In genomic region chr9:30048396-30048795, GRCh38 we compare ENCODE assay signal across 30 cellular contexts.
"Had no signal": no experiment of that assay in that cellular context is flagged by ENCODE, and none has a peak within 500 bp of the region (broad histone marks: within the 10 kb centered on the region; RNA-seq: fewer than 3 reads in every experiment).

No MANE protein-coding gene starts in this region.

- H3K4me2 ChIP-seq: smooth muscle cell had no signal

- H3K36me3 Mint-ChIP-seq: naive thymus-derived CD8-positive, alpha-beta T cell; natural killer cell treated with Interleukin-12 subunit alpha and Interleukin-12 subunit beta and Interleukin-15 and Interleukin-18, amount 100 ng/mL, for 72 hours; stimulated activated memory B cell treated with anti-CD40 and anti-IgM and Interleukin-4, amounts not matched to agents 10 μg/mL and 1 μg/mL and 100 μg/mL, for 72 hours; type B pancreatic cell had no signal

- H3K4me1 ChIP-seq: parathyroid adenoma, psoas muscle, spleen, suprapubic skin, testis, tibial artery, transverse colon, vagina had no signal

- H3K4me3 ChIP-seq: ovary, psoas muscle, skin epidermis, smooth muscle cell, spleen, suprapubic skin, testis, tibial artery, transverse colon, vagina had no signal

- H3K27ac ChIP-seq: ovary, parathyroid adenoma, psoas muscle, skin epidermis, spleen, suprapubic skin, testis, tibial artery, transverse colon, vagina had no signal

- H3K9me3 Mint-ChIP-seq: nephron progenitor cell; neural crest cell; stimulated activated memory B cell treated with anti-CD40 and anti-IgM and Interleukin-4, amounts not matched to agents 10 μg/mL and 1 μg/mL and 100 μg/mL, for 72 hours; type B pancreatic cell had no signal

- H3K27me3 ChIP-seq: ovary, spleen, suprapubic skin, testis, tibial artery, transverse colon, vagina had no signal

- H3K4me3 Mint-ChIP-seq: naive thymus-derived CD8-positive, alpha-beta T cell; natural killer cell treated with Interleukin-12 subunit alpha and Interleukin-12 subunit beta and Interleukin-15 and Interleukin-18, amount 100 ng/mL, for 72 hours; nephron progenitor cell; neural crest cell; stimulated activated memory B cell treated with anti-CD40 and anti-IgM and Interleukin-4, amounts not matched to agents 10 μg/mL and 1 μg/mL and 100 μg/mL, for 72 hours; stimulated activated naive CD8-positive, alpha-beta T cell treated with anti-CD3 and anti-CD28 coated beads, Interleukin-15, amount 100 ng/mL, for 72 hours; type B pancreatic cell had no signal

- ATAC-seq: naive thymus-derived CD8-positive, alpha-beta T cell; natural killer cell treated with Interleukin-12 subunit alpha and Interleukin-12 subunit beta and Interleukin-15 and Interleukin-18, amount 100 ng/mL, for 72 hours; psoas muscle; right cardiac atrium; sciatic nerve; stimulated activated memory B cell treated with anti-CD40 and anti-IgM and Interleukin-4, amounts not matched to agents 10 μg/mL and 1 μg/mL and 100 μg/mL, for 72 hours; stimulated activated naive CD8-positive, alpha-beta T cell treated with anti-CD3 and anti-CD28 coated beads, Interleukin-15, amount 100 ng/mL, for 72 hours; stimulated activated naive CD8-positive, alpha-beta T cell treated with anti-CD3 and anti-CD28 coated beads, Interleukin-15, Interleukin-2, amounts not matched to agents 100 U/mL and 50 U/mL, for 24 hours had no signal

- H3K27me3 Mint-ChIP-seq: naive thymus-derived CD8-positive, alpha-beta T cell; progenitor cell of endocrine pancreas; stimulated activated memory B cell treated with anti-CD40 and anti-IgM and Interleukin-4, amounts not matched to agents 10 μg/mL and 1 μg/mL and 100 μg/mL, for 72 hours; stimulated activated naive CD8-positive, alpha-beta T cell treated with anti-CD3 and anti-CD28 coated beads, Interleukin-15, amount 100 ng/mL, for 72 hours; type B pancreatic cell had no signal

- H3K27ac Mint-ChIP-seq: naive thymus-derived CD8-positive, alpha-beta T cell; natural killer cell treated with Interleukin-12 subunit alpha and Interleukin-12 subunit beta and Interleukin-15 and Interleukin-18, amount 100 ng/mL, for 72 hours; nephron progenitor cell; progenitor cell of endocrine pancreas; stimulated activated memory B cell treated with anti-CD40 and anti-IgM and Interleukin-4, amounts not matched to agents 10 μg/mL and 1 μg/mL and 100 μg/mL, for 72 hours; stimulated activated naive CD8-positive, alpha-beta T cell treated with anti-CD3 and anti-CD28 coated beads, Interleukin-15, amount 100 ng/mL, for 72 hours; type B pancreatic cell had no signal

- H3K9ac ChIP-seq: parathyroid adenoma had no signal

- H3K36me3 ChIP-seq: ovary, spleen, suprapubic skin, tibial artery, transverse colon, vagina had no signal

- H3K9me3 ChIP-seq: ovary, psoas muscle, spleen, suprapubic skin, testis, tibial artery, transverse colon, vagina had no signal

- H2AFZ ChIP-seq: parathyroid adenoma had no signal

- DNase-seq: naive thymus-derived CD8-positive, alpha-beta T cell; nephron progenitor cell; occipital lobe; ovary; psoas muscle; spleen; stimulated activated CD4-positive, alpha-beta T cell treated with anti-CD3 and anti-CD28 coated beads, Interleukin-12 subunit alpha, Interleukin-12 subunit beta, amount 100 ng/mL, for 4 hours; stimulated activated CD4-positive, alpha-beta T cell treated with anti-CD3 and anti-CD28 coated beads, Interleukin-1b, Interleukin-23, amount 100 ng/mL, for 48 hours; stimulated activated CD4-positive, alpha-beta T cell treated with anti-CD3 and anti-CD28 coated beads, Interleukin-4, amount 100 ng/mL, for 1 hour; stimulated activated CD4-positive, alpha-beta T cell treated with anti-CD3 and anti-CD28 coated beads, Interleukin-4, amount 100 ng/mL, for 4 hours; stimulated activated CD8-positive, alpha-beta memory T cell treated with anti-CD3 and anti-CD28 coated beads, Interleukin-4, amount 100 ng/mL, for 48 hours; stimulated activated naive CD4-positive, alpha-beta T cell; stimulated activated naive CD8-positive, alpha-beta T cell treated with anti-CD3 and anti-CD28 coated beads, Interleukin-15, amount 100 ng/mL, for 72 hours; stimulated activated naive CD8-positive, alpha-beta T cell treated with anti-CD3 and anti-CD28 coated beads, Interleukin-15, Interleukin-2, amounts not matched to agents 100 U/mL and 50 U/mL, for 24 hours; substantia nigra; testis; tibial artery; transverse colon had no signal

- H3K4me1 Mint-ChIP-seq: naive thymus-derived CD8-positive, alpha-beta T cell; nephron progenitor cell; neural crest cell; stimulated activated memory B cell treated with anti-CD40 and anti-IgM and Interleukin-4, amounts not matched to agents 10 μg/mL and 1 μg/mL and 100 μg/mL, for 72 hours; stimulated activated naive CD8-positive, alpha-beta T cell treated with anti-CD3 and anti-CD28 coated beads, Interleukin-15, amount 100 ng/mL, for 72 hours had no signal
